1 cellular context compared by ENCODE assay signal in the genomic region with DNA sequence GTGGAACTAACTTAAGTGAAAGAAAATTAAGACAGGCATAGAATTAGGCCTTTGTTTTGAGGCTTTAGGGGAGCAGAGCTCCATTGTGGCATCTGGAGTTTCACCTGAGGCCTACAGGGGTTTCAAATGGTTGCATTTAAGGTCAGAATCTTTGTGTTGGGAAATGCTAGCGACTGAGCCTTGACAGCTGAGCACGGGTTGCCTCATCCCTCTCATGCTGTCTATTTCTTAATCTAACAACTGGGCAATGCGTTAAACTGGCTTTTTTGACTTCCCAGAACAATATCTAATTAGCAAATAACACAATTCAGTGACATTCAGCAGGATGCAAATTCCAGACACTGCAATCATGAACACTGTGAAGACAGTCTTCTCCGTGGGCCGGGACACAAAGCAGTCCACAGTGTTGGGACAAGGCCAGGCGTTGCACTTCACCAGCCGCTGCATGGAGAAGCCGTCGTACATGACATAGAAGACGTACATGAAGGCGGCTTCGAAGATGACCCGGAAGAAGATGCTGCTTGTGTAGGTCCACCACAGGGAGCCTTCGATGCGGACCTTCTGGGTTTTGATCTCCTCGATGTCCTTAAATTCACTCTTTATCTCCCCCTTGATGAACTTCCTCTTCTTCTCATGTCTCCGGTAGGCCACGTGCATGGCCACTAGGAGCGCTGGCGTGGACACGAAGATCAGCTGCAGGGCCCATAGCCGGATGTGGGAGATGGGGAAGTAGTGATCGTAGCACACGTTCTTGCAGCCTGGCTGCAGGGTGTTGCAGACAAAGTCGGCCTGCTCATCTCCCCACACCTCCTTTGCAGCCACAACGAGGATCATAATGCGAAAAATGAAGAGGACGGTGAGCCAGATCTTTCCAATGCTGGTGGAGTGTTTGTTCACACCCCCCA.
TF ChIP-seq lines count a peak whose summit lies in the region.

No MANE protein-coding gene starts in this region.

TF ChIP-seq in GM23338, 12 proteins besides CTCF, POLR2A, EP300 and RAD21:
- TF ChIP-seq ZNF331 (CRISPR knock-in tag; IDR thresholded peaks at IDR 0.05; ENCODE audit: low read depth): no peak
- no peak for TF ChIP-seq ZNF114 (CRISPR knock-in tag; IDR thresholded peaks at IDR 0.05)
- TF ChIP-seq, protein P1, sequence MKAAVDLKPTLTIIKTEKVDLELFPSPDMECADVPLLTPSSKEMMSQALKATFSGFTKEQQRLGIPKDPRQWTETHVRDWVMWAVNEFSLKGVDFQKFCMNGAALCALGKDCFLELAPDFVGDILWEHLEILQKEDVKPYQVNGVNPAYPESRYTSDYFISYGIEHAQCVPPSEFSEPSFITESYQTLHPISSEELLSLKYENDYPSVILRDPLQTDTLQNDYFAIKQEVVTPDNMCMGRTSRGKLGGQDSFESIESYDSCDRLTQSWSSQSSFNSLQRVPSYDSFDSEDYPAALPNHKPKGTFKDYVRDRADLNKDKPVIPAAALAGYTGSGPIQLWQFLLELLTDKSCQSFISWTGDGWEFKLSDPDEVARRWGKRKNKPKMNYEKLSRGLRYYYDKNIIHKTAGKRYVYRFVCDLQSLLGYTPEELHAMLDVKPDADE (IDR thresholded peaks at IDR 0.05): no peak
- no peak for TF ChIP-seq NANOG (IDR thresholded peaks at IDR 0.05; ENCODE audit: borderline replicate concordance)
- no peak for TF ChIP-seq JUNB (IDR thresholded peaks at IDR 0.05; ENCODE audit: unreplicated experiment)
TF ChIP-seq in GM23338: peak in this region for 0.
